19 cellular contexts compared by ENCODE assay signal in the genomic region with DNA sequence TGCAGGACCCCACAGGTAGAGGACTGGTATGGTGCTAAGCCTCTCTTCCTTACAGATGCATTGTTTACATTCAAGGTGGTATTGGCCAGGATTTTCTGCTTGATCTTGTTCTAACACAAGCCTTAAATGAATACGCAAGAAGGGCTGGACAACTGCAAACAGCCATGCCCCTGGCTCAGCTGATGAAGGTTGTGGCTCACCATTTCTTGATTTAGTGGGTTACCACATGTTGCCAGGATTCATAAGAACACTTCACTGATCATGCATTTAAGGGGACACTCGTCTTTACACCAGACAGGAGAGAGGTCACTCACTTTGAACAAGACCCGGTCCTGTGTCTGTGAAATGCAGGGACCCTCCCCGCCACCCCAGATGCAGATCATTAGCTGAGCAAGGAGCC.
"Had no signal": no experiment of that assay in that cellular context is flagged by ENCODE, and none has a peak within 500 bp of the region (broad histone marks: within the 10 kb centered on the region; RNA-seq: fewer than 3 reads in every experiment).

No MANE protein-coding gene starts in this region.

- DNase-seq: activated effector memory CD4-positive, alpha-beta T cell treated with Interleukin-2 at 50 U/mL for 16 hours; activated naive CD4-positive, alpha-beta T cell treated with Interleukin-2 at 50 U/mL for 16 hours; activated naive CD8-positive, alpha-beta T cell treated with anti-CD3 and anti-CD28 coated beads, Interleukin-2, amount 50 U/mL, for 24 hours; activated T-cell treated with anti-CD3 and anti-CD28 coated beads, Interleukin-2, amount 50 U/mL, for 24 hours; amygdala; caudate nucleus; NCI-H1092; NCI-H1417; NCI-H1930; NCI-H2171; NCI-H2227 treated with DMSO at 0.1 percent for 48 hours; NCI-H446 treated with DMSO at 0.1 percent for 48 hours; NCI-H524 treated with DMSO at 0.1 percent for 48 hours; OCI-M1; RPMI8226; WERI-Rb-1 had no signal

- H3K36me3 ChIP-seq: WERI-Rb-1 had no signal

- ATAC-seq: Panc1, Right ventricle myocardium inferior had no signal

- H3K4me3 ChIP-seq: SK-N-MC had no signal

- H3K27ac ChIP-seq: SK-N-MC, WERI-Rb-1 had no signal
